ENCODE assay signal across 1 cellular context in the genomic region with DNA sequence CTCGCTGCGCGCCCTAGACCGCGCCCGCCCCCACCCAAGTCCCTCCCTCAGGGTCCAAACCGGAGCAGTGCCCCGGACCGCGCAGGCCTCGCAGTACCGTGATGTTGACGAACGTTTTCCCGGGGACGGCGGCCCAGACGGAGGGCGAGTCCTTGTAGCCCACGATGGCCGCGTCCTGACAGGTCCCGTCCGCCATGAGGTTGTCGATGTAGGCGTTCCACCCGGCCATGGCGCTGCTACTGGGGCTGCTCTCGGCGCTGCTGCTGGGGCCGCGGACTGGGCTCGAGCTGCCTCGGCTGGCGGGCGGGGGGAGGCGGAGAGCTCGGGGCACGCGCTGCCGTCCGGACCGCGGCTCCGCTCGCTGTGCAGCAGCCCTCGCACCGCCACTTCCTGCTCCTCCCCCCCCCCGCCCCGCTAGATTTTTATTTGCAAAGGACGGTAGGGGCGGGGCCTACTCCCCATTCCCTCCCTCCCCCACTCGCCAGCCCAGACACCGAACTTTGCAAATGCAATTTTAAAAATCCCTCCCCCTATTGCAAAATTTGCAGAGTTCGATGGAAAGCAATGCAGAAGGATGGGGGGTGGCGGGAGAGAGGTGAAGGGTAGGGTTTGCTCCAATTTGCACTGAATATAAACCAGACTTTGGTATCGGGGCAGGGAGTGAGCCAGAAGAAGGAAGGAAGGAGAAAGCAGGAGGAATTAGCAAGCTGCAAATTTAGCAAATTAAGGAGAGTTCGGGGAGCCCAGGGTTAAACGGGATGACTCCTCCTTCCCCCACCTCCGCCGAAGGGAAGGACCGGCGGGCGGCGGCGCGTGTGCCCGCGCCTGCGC.
TF ChIP-seq lines count a peak whose summit lies in the region.

A gene (minus strand): TSS at position 365 of the 831 bp plus-strand sequence. CDS start 136 bp downstream, at position 229.

TF ChIP-seq in HepG2, 621 proteins besides CTCF, POLR2A, EP300 and RAD21 (continued from another document and continues in another):
- TF ChIP-seq, protein P1, sequence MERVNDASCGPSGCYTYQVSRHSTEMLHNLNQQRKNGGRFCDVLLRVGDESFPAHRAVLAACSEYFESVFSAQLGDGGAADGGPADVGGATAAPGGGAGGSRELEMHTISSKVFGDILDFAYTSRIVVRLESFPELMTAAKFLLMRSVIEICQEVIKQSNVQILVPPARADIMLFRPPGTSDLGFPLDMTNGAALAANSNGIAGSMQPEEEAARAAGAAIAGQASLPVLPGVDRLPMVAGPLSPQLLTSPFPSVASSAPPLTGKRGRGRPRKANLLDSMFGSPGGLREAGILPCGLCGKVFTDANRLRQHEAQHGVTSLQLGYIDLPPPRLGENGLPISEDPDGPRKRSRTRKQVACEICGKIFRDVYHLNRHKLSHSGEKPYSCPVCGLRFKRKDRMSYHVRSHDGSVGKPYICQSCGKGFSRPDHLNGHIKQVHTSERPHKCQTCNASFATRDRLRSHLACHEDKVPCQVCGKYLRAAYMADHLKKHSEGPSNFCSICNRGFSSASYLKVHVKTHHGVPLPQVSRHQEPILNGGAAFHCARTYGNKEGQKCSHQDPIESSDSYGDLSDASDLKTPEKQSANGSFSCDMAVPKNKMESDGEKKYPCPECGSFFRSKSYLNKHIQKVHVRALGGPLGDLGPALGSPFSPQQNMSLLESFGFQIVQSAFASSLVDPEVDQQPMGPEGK (CRISPR knock-in tag; IDR thresholded peaks at IDR 0.05): peak; percentile 49
- TF ChIP-seq SKI (IDR thresholded peaks at IDR 0.05; ENCODE audit: partially characterized antibody): peak; percentile 75
- TF ChIP-seq, protein P2, sequence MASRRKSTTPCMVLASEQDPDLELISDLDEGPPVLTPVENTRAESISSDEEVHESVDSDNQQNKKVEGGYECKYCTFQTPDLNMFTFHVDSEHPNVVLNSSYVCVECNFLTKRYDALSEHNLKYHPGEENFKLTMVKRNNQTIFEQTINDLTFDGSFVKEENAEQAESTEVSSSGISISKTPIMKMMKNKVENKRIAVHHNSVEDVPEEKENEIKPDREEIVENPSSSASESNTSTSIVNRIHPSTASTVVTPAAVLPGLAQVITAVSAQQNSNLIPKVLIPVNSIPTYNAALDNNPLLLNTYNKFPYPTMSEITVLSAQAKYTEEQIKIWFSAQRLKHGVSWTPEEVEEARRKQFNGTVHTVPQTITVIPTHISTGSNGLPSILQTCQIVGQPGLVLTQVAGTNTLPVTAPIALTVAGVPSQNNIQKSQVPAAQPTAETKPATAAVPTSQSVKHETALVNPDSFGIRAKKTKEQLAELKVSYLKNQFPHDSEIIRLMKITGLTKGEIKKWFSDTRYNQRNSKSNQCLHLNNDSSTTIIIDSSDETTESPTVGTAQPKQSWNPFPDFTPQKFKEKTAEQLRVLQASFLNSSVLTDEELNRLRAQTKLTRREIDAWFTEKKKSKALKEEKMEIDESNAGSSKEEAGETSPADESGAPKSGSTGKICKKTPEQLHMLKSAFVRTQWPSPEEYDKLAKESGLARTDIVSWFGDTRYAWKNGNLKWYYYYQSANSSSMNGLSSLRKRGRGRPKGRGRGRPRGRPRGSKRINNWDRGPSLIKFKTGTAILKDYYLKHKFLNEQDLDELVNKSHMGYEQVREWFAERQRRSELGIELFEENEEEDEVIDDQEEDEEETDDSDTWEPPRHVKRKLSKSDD (CRISPR knock-in tag; IDR thresholded peaks at IDR 0.05; ENCODE audit: low read depth): peak; percentile 20; the same call in 1 of the 2 replicates
- TF ChIP-seq, protein P3, sequence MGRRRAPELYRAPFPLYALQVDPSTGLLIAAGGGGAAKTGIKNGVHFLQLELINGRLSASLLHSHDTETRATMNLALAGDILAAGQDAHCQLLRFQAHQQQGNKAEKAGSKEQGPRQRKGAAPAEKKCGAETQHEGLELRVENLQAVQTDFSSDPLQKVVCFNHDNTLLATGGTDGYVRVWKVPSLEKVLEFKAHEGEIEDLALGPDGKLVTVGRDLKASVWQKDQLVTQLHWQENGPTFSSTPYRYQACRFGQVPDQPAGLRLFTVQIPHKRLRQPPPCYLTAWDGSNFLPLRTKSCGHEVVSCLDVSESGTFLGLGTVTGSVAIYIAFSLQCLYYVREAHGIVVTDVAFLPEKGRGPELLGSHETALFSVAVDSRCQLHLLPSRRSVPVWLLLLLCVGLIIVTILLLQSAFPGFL (CRISPR knock-in tag; IDR thresholded peaks at IDR 0.05): no peak
- TF ChIP-seq NFKB2 (CRISPR knock-in tag; IDR thresholded peaks at IDR 0.05; ENCODE audit: borderline replicate concordance): peak; percentile 79
- TF ChIP-seq, protein P4, sequence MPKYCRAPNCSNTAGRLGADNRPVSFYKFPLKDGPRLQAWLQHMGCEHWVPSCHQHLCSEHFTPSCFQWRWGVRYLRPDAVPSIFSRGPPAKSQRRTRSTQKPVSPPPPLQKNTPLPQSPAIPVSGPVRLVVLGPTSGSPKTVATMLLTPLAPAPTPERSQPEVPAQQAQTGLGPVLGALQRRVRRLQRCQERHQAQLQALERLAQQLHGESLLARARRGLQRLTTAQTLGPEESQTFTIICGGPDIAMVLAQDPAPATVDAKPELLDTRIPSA (CRISPR knock-in tag; IDR thresholded peaks at IDR 0.05; ENCODE audit: borderline replicate concordance): 0 out of 2 replicates have a peak, but pooled peaks have one; percentile 44
- TF ChIP-seq NCOA2 (CRISPR knock-in tag; IDR thresholded peaks at IDR 0.05): no peak
- no peak for TF ChIP-seq HOXA9 (CRISPR knock-in tag; IDR thresholded peaks at IDR 0.05; ENCODE audit: borderline replicate concordance)
- no peak for TF ChIP-seq ISX (CRISPR knock-in tag; conservative IDR thresholded peaks at IDR 0.05)
- TF ChIP-seq NONO (IDR thresholded peaks at IDR 0.05): no peak
- TF ChIP-seq NONO (CRISPR knock-in tag; conservative IDR thresholded peaks at IDR 0.05): 0 out of 2 replicates have a peak, but pooled peaks have one; percentile 81
- peak; percentile 58; the same call in 1 of the 2 replicates for TF ChIP-seq NR1H2 (CRISPR knock-in tag; IDR thresholded peaks at IDR 0.05; ENCODE audit: borderline replicate concordance, low read depth)
- TF ChIP-seq, protein P5, sequence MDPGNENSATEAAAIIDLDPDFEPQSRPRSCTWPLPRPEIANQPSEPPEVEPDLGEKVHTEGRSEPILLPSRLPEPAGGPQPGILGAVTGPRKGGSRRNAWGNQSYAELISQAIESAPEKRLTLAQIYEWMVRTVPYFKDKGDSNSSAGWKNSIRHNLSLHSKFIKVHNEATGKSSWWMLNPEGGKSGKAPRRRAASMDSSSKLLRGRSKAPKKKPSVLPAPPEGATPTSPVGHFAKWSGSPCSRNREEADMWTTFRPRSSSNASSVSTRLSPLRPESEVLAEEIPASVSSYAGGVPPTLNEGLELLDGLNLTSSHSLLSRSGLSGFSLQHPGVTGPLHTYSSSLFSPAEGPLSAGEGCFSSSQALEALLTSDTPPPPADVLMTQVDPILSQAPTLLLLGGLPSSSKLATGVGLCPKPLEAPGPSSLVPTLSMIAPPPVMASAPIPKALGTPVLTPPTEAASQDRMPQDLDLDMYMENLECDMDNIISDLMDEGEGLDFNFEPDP (CRISPR knock-in tag; conservative IDR thresholded peaks at IDR 0.05): no peak
- no peak for TF ChIP-seq ELF4 (CRISPR knock-in tag; IDR thresholded peaks at IDR 0.05; ENCODE audit: borderline replicate concordance)
- TF ChIP-seq, protein P6, sequence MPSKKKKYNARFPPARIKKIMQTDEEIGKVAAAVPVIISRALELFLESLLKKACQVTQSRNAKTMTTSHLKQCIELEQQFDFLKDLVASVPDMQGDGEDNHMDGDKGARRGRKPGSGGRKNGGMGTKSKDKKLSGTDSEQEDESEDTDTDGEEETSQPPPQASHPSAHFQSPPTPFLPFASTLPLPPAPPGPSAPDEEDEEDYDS (CRISPR knock-in tag; IDR thresholded peaks at IDR 0.05): peak; percentile 67; the same call in 1 of the 2 replicates
- peak; percentile 81 for TF ChIP-seq POLR2AphosphoS5 (IDR thresholded peaks at IDR 0.05; ENCODE audit: low read depth, low read length)
- 0 out of 2 replicates have a peak, but pooled peaks have one; percentile 7 for TF ChIP-seq ZZZ3 (CRISPR knock-in tag; IDR thresholded peaks at IDR 0.05; ENCODE audit: borderline replicate concordance)
- TF ChIP-seq REL (CRISPR knock-in tag; conservative IDR thresholded peaks at IDR 0.05): peak; percentile 94
- no peak for TF ChIP-seq MIER2 (CRISPR knock-in tag; IDR thresholded peaks at IDR 0.05)
- no peak for TF ChIP-seq ZNF451 (CRISPR knock-in tag; IDR thresholded peaks at IDR 0.05)
- TF ChIP-seq, protein P7, sequence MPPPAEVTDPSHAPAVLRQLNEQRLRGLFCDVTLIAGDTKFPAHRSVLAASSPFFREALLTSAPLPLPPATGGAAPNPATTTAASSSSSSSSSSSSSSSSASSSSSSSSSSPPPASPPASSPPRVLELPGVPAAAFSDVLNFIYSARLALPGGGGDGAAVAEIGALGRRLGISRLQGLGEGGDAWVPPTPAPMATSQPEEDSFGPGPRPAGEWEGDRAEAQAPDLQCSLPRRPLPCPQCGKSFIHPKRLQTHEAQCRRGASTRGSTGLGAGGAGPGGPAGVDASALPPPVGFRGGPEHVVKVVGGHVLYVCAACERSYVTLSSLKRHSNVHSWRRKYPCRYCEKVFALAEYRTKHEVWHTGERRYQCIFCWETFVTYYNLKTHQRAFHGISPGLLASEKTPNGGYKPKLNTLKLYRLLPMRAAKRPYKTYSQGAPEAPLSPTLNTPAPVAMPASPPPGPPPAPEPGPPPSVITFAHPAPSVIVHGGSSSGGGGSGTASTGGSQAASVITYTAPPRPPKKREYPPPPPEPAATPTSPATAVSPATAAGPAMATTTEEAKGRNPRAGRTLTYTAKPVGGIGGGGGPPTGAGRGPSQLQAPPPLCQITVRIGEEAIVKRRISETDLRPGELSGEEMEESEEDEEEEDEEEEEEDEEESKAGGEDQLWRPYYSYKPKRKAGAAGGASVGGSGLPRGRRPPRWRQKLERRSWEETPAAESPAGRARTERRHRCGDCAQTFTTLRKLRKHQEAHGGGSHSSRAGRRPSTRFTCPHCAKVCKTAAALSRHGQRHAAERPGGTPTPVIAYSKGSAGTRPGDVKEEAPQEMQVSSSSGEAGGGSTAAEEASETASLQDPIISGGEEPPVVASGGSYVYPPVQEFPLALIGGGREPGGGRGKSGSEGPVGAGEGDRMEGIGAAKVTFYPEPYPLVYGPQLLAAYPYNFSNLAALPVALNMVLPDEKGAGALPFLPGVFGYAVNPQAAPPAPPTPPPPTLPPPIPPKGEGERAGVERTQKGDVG (CRISPR knock-in tag; IDR thresholded peaks at IDR 0.05; ENCODE audit: borderline replicate concordance): no peak
- peak; percentile 27; the same call in 1 of the 2 replicates for TF ChIP-seq ZNF558 (CRISPR knock-in tag; IDR thresholded peaks at IDR 0.05; ENCODE audit: borderline replicate concordance)
- TF ChIP-seq ZNF891 (CRISPR knock-in tag; IDR thresholded peaks at IDR 0.05): peak; percentile 75; the same call in 1 of the 2 replicates
- TF ChIP-seq KLF15 (CRISPR knock-in tag; IDR thresholded peaks at IDR 0.05; ENCODE audit: borderline replicate concordance): no peak
- TF ChIP-seq ZNF713 (CRISPR knock-in tag; IDR thresholded peaks at IDR 0.05): 0 out of 2 replicates have a peak, but pooled peaks have one; percentile 47
- TF ChIP-seq, protein P8, sequence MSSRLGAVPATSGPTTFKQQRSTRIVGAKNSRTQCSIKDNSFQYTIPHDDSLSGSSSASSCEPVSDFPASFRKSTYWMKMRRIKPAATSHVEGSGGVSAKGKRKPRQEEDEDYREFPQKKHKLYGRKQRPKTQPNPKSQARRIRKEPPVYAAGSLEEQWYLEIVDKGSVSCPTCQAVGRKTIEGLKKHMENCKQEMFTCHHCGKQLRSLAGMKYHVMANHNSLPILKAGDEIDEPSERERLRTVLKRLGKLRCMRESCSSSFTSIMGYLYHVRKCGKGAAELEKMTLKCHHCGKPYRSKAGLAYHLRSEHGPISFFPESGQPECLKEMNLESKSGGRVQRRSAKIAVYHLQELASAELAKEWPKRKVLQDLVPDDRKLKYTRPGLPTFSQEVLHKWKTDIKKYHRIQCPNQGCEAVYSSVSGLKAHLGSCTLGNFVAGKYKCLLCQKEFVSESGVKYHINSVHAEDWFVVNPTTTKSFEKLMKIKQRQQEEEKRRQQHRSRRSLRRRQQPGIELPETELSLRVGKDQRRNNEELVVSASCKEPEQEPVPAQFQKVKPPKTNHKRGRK (CRISPR knock-in tag; IDR thresholded peaks at IDR 0.05): peak; percentile 4; the same call in 1 of the 2 replicates
- TF ChIP-seq ZNF329 (CRISPR knock-in tag; IDR thresholded peaks at IDR 0.05; ENCODE audit: low read depth): peak; percentile 83
- TF ChIP-seq, protein P9, sequence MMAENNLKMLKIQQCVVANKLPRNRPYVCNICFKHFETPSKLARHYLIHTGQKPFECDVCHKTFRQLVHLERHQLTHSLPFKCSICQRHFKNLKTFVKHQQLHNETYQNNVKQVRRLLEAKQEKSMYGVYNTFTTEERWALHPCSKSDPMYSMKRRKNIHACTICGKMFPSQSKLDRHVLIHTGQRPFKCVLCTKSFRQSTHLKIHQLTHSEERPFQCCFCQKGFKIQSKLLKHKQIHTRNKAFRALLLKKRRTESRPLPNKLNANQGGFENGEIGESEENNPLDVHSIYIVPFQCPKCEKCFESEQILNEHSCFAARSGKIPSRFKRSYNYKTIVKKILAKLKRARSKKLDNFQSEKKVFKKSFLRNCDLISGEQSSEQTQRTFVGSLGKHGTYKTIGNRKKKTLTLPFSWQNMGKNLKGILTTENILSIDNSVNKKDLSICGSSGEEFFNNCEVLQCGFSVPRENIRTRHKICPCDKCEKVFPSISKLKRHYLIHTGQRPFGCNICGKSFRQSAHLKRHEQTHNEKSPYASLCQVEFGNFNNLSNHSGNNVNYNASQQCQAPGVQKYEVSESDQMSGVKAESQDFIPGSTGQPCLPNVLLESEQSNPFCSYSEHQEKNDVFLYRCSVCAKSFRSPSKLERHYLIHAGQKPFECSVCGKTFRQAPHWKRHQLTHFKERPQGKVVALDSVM (CRISPR knock-in tag; IDR thresholded peaks at IDR 0.05): no peak
- TF ChIP-seq ZFYVE20 (CRISPR knock-in tag; IDR thresholded peaks at IDR 0.05; ENCODE audit: borderline replicate concordance, low read depth): no peak
- TF ChIP-seq ZNF124 (CRISPR knock-in tag; IDR thresholded peaks at IDR 0.05): no peak
- no peak for TF ChIP-seq ONECUT2 (CRISPR knock-in tag; IDR thresholded peaks at IDR 0.05)
- TF ChIP-seq ZNF816 (CRISPR knock-in tag; IDR thresholded peaks at IDR 0.05; ENCODE audit: borderline replicate concordance): peak; percentile 51; the same call in 1 of the 2 replicates
- TF ChIP-seq, protein P10, sequence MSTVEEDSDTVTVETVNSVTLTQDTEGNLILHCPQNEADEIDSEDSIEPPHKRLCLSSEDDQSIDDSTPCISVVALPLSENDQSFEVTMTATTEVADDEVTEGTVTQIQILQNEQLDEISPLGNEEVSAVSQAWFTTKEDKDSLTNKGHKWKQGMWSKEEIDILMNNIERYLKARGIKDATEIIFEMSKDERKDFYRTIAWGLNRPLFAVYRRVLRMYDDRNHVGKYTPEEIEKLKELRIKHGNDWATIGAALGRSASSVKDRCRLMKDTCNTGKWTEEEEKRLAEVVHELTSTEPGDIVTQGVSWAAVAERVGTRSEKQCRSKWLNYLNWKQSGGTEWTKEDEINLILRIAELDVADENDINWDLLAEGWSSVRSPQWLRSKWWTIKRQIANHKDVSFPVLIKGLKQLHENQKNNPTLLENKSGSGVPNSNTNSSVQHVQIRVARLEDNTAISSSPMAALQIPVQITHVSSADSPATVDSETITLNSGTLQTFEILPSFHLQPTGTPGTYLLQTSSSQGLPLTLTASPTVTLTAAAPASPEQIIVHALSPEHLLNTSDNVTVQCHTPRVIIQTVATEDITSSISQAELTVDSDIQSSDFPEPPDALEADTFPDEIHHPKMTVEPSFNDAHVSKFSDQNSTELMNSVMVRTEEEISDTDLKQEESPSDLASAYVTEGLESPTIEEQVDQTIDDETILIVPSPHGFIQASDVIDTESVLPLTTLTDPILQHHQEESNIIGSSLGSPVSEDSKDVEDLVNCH (CRISPR knock-in tag; IDR thresholded peaks at IDR 0.05): no peak
- peak; percentile 52; the same call in 1 of the 2 replicates for TF ChIP-seq ZIK1 (CRISPR knock-in tag; IDR thresholded peaks at IDR 0.05; ENCODE audit: borderline replicate concordance, low read depth)
